24 cellular contexts compared by ENCODE assay signal in genomic region chr2:64250063-64250462, GRCh38.
"Had no signal": no experiment of that assay in that cellular context is flagged by ENCODE, and none has a peak within 500 bp of the region (broad histone marks: within the 10 kb centered on the region; RNA-seq: fewer than 3 reads in every experiment).

No MANE protein-coding gene starts in this region.

- ATAC-seq: effector memory CD8-positive, alpha-beta T cell; gastroesophageal sphincter; lower lobe of right lung; sciatic nerve; stimulated activated naive B cell treated with anti-CD40 and anti-IgM and Interleukin-4, amounts not matched to agents 10 μg/mL and 1 μg/mL and 100 μg/mL, for 72 hours; stimulated activated naive CD8-positive, alpha-beta T cell treated with anti-CD3 and anti-CD28 coated beads, Interleukin-15, amount 100 ng/mL, for 72 hours had no signal

- H3K27ac Mint-ChIP-seq: dendritic cell treated with granulocyte-macrophage colony-stimulating factor and Interleukin-4, amounts not matched to agents 40 ng/mL and 50 ng/mL, for 4 days; effector memory CD8-positive, alpha-beta T cell; nephron progenitor cell; stimulated activated naive B cell treated with anti-CD40 and anti-IgM and Interleukin-4, amounts not matched to agents 10 μg/mL and 1 μg/mL and 100 μg/mL, for 72 hours had no signal

- H3K4me3 ChIP-seq: esophagus squamous epithelium, gastroesophageal sphincter, left lung, lower lobe of right lung, spleen, thoracic aorta, transverse colon had no signal

- H3K36me3 ChIP-seq: esophagus squamous epithelium, gastroesophageal sphincter, left lung, lower lobe of right lung, spleen, thoracic aorta, transverse colon had no signal

- H3K4me1 Mint-ChIP-seq: immature natural killer cell, naive B cell had no signal

- H3K4me1 ChIP-seq: esophagus squamous epithelium, left lung, lower lobe of right lung, parathyroid adenoma, spleen, transverse colon had no signal

- H3K9ac ChIP-seq: parathyroid adenoma had no signal

- H3K27me3 ChIP-seq: esophagus squamous epithelium, gastroesophageal sphincter, left lung, spleen, transverse colon had no signal

- H3K79me2 ChIP-seq: parathyroid adenoma had no signal

- H2AFZ ChIP-seq: parathyroid adenoma had no signal

- H3K9me3 ChIP-seq: esophagus squamous epithelium, gastroesophageal sphincter, left lung, lower lobe of right lung, spleen, thoracic aorta, transverse colon had no signal

- DNase-seq: effector memory CD8-positive, alpha-beta T cell; esophagus squamous epithelium; foreskin fibroblast; glutamatergic neuron; immature natural killer cell; left lung; lower lobe of right lung; mesenchymal stem cell; naive B cell; nephron progenitor cell; spleen; stimulated activated CD4-positive, alpha-beta T cell treated with anti-CD3 and anti-CD28 coated beads, Interleukin-15, amount 100 ng/mL, for 24 hours; stimulated activated CD4-positive, alpha-beta T cell treated with anti-CD3 and anti-CD28 coated beads, Interleukin-1b, Interleukin-23, amount 100 ng/mL, for 48 hours; stimulated activated CD4-positive, alpha-beta T cell treated with anti-CD3 and anti-CD28 coated beads, Interleukin-4, amount 100 ng/mL, for 24 hours; stimulated activated naive B cell treated with anti-CD40 and anti-IgM and Interleukin-4, amounts not matched to agents 10 μg/mL and 1 μg/mL and 100 μg/mL, for 72 hours; stimulated activated naive CD8-positive, alpha-beta T cell treated with anti-CD3 and anti-CD28 coated beads, Interleukin-15, amount 100 ng/mL, for 72 hours; transverse colon had no signal

- H3K27me3 Mint-ChIP-seq: dendritic cell treated with granulocyte-macrophage colony-stimulating factor and Interleukin-4, amounts not matched to agents 40 ng/mL and 50 ng/mL, for 4 days; stimulated activated naive B cell treated with anti-CD40 and anti-IgM and Interleukin-4, amounts not matched to agents 10 μg/mL and 1 μg/mL and 100 μg/mL, for 72 hours; stimulated activated naive CD8-positive, alpha-beta T cell treated with anti-CD3 and anti-CD28 coated beads, Interleukin-15, amount 100 ng/mL, for 72 hours had no signal

- FAIRE-seq: colon, keratinocyte had no signal

- H3K27ac ChIP-seq: esophagus squamous epithelium, gastroesophageal sphincter, left lung, lower lobe of right lung, parathyroid adenoma, spleen, thoracic aorta, transverse colon had no signal

- H3K9me3 Mint-ChIP-seq: dendritic cell treated with granulocyte-macrophage colony-stimulating factor and Interleukin-4, amounts not matched to agents 40 ng/mL and 50 ng/mL, for 4 days; effector memory CD8-positive, alpha-beta T cell; immature natural killer cell; stimulated activated naive B cell treated with anti-CD40 and anti-IgM and Interleukin-4, amounts not matched to agents 10 μg/mL and 1 μg/mL and 100 μg/mL, for 72 hours; stimulated activated naive CD8-positive, alpha-beta T cell treated with anti-CD3 and anti-CD28 coated beads, Interleukin-15, amount 100 ng/mL, for 72 hours had no signal

- H3K4me3 Mint-ChIP-seq: dendritic cell treated with granulocyte-macrophage colony-stimulating factor and Interleukin-4, amounts not matched to agents 40 ng/mL and 50 ng/mL, for 4 days; effector memory CD8-positive, alpha-beta T cell; immature natural killer cell; naive B cell; nephron progenitor cell; stimulated activated naive B cell treated with anti-CD40 and anti-IgM and Interleukin-4, amounts not matched to agents 10 μg/mL and 1 μg/mL and 100 μg/mL, for 72 hours; stimulated activated naive CD8-positive, alpha-beta T cell treated with anti-CD3 and anti-CD28 coated beads, Interleukin-15, amount 100 ng/mL, for 72 hours had no signal

- H3K36me3 Mint-ChIP-seq: immature natural killer cell had no signal
